In genomic region chr11:699116-699508, GRCh38 we compare ENCODE assay signal across 1 cellular context.
TF ChIP-seq lines count a peak whose summit lies in the region.

No MANE protein-coding gene starts in this region.

TF ChIP-seq in HepG2, 621 proteins besides CTCF, POLR2A, EP300 and RAD21:
- TF ChIP-seq ZBTB3 (CRISPR knock-in tag; IDR thresholded peaks at IDR 0.05; ENCODE audit: borderline replicate concordance, low read depth) (no peak), JARID2 (CRISPR knock-in tag; IDR thresholded peaks at IDR 0.05; ENCODE audit: insufficient replicate concordance) (no peak), RBM22 (optimal IDR thresholded peaks at IDR 0.05; ENCODE audit: low read length) (peak; percentile 4), KDM4B (CRISPR knock-in tag; IDR thresholded peaks at IDR 0.05) (no peak), AGO2 (optimal IDR thresholded peaks at IDR 0.05; ENCODE audit: low read depth, low read length) (peak; percentile 3), SYNCRIP (IDR thresholded peaks at IDR 0.05; ENCODE audit: insufficient read depth, low read depth, low read length) (no peak), ZNF33A (CRISPR knock-in tag; IDR thresholded peaks at IDR 0.05; ENCODE audit: borderline replicate concordance) (no peak), ZBTB38 (CRISPR knock-in tag; IDR thresholded peaks at IDR 0.05) (no peak)
TF ChIP-seq in HepG2: peak in this region for 2.
